ENCODE assay signal across 8 cellular contexts in the genomic region with DNA sequence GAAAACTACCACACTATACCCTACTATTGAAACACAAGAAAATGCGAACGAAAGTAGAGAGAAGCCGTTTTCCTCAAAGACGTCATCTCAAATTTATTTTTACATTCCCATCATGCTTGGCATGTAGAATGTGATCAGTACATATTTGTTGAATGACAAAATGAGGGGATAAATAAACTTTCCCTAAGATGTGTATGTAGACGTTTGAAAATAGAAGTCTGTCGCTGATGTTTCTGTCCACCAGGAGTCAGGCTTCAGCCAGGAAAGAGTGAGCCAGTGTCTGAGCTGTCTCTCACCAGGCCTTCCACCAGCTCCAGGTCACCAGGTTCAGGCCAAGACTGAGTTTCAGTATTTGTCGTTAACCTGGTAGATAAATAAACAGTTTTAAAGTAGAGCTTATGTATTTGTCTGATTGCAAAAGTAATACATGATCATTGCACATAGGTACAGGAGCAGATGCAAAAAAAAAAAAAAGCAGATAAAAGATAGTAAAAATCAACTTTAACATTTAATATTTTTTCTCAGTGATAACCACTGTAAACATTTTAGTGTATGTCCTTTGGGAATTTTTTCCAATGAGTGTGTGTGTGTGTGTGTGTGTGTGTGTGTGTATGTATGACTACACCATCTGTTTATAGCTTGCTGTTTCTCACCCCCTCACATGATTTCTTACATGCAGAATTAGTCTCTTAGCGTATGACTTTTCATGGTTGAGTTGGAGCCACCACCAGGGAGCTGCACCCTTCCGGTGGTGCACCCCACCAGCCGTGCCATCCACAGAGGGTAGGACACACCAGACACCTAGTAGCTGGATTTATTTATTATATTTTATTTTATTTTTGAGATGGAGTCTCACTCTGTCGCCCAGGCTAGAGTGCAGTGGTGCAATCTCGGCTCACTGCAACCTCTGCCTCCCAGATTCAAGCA. TPM values are rescaled to one million over a fixed set of nuclear protein-coding genes. Genes with fewer than 3 reads are reported as not detected.
A peak's percentile ranks its signal among the peaks of the same experiment; 100 is the strongest.
DNase-seq lines count a peak whose midpoint lies in the region; ATAC-seq and FAIRE-seq lines count a peak whose summit lies in the region.

No MANE protein-coding gene starts in this region.

- H3K9me3 ChIP-seq in esophagus (ENCODE audit: control insufficient read depth in 2 of 2, insufficient read depth in 1 of 2, low read depth in 1 of 2, low read length in 1 of 2) (no peaks in the 10 kb centered on the region), mucosa of rectum (ENCODE audit: control insufficient read depth in 2 of 2, low read length in 2 of 2) (no peaks in the 10 kb centered on the region), stomach smooth muscle (ENCODE audit: control insufficient read depth in 2 of 2, low read length in 2 of 2) (no peaks in the 10 kb centered on the region)

- H3K4me1 ChIP-seq in esophagus (ENCODE audit: control insufficient read depth in 2 of 2, insufficient read depth in 2 of 2, low read length in 1 of 2), result peaks cover 6 to 7% of the 10 kb centered on the region in 2 donors
- H3K4me1 ChIP-seq in mucosa of rectum (ENCODE audit: control insufficient read depth in 2 of 2, insufficient read depth in 2 of 2, low read length in 2 of 2), result peaks cover 6 to 15% of the 10 kb centered on the region in 2 donors
- H3K4me1 ChIP-seq in stomach smooth muscle (ENCODE audit: control insufficient read depth, insufficient read depth, low read length), result peaks cover 22% of the 10 kb centered on the region

- H3K4me3 ChIP-seq in esophagus (ENCODE audit: low read depth in 1 of 2, low read length in 2 of 2) (no peak overlapping the region), mucosa of rectum (ENCODE audit: low read length in 2 of 2) (no peak overlapping the region), stomach smooth muscle (ENCODE audit: low read length in 2 of 2) (peak overlapping the region; percentile 23 to 59)

- ATAC-seq in HG02610 (IDR thresholded peaks at IDR 0.05; ENCODE audit: unreplicated experiment), result peak; percentile 53

- DNase-seq in NCI-H748 (lab: John Stamatoyannopoulos, UW; ENCODE audit: unreplicated experiment) (peak; percentile 50), mesenteric fat pad (ENCODE audit: low spot score) (no peak)
- peak; percentile 63 to 73 for DNase-seq in activated CD4-positive, alpha-beta T cell treated with anti-CD3 and anti-CD28 coated beads, Interleukin-2, amount 50 U/mL, for 48 hours

- FAIRE-seq in G401.6 (lab: Jason Lieb, UNC), result peak; percentile 93

- H3K27ac ChIP-seq in esophagus (ENCODE audit: low read depth in 2 of 2, low read length in 1 of 2) (peak overlapping the region; percentile 56 to 75), mucosa of rectum (ENCODE audit: low read depth in 2 of 2, low read length in 2 of 2) (peak overlapping the region; percentile 34 to 53), stomach smooth muscle (ENCODE audit: low read length) (peak overlapping the region; percentile 76)

- H3K36me3 ChIP-seq in esophagus (ENCODE audit: control insufficient read depth in 2 of 2, insufficient read depth in 2 of 2, low read length in 1 of 2) (peaks cover 0 to 7% of the 10 kb centered on the region in 2 donors), mucosa of rectum (ENCODE audit: control insufficient read depth in 2 of 2, insufficient read depth in 2 of 2, low read length in 2 of 2) (peaks cover 3 to 4% of the 10 kb centered on the region in 2 donors), stomach smooth muscle (ENCODE audit: control insufficient read depth in 2 of 2, insufficient read depth in 2 of 2, low read length in 2 of 2) (peaks cover 6% of the 10 kb centered on the region in 2 donors)

- no peaks in the 10 kb centered on the region for H3K27me3 ChIP-seq in esophagus (ENCODE audit: control insufficient read depth in 1 of 2, insufficient read depth in 2 of 2, low read length in 2 of 2)
- no peaks in the 10 kb centered on the region for H3K27me3 ChIP-seq in mucosa of rectum (ENCODE audit: control insufficient read depth in 2 of 2, insufficient read depth in 2 of 2, low read length in 2 of 2)
- no peaks in the 10 kb centered on the region for H3K27me3 ChIP-seq in stomach smooth muscle (ENCODE audit: control insufficient read depth in 1 of 2, insufficient read depth in 2 of 2, low read length in 2 of 2)

- H3K9ac ChIP-seq in mucosa of rectum (ENCODE audit: low read depth in 1 of 2, low read length in 2 of 2) (no peak overlapping the region), stomach smooth muscle (ENCODE audit: low read length in 2 of 2) (peak overlapping the region; percentile 30 to 37)

- 43 to 53% methylated on average over 12 of the region's 12 CpGs for WGBS in esophagus, 2 donors

RNA-seq across cellular contexts. Expression of a gene that starts 26.2 kb away (rescaled TPM):
- 10 to 100 TPM; 50.0 to 71.2 TPM for polyA plus RNA-seq in esophagus
- 24.5 TPM for total RNA-seq in mesenteric fat pad

RNA-seq across cellular contexts. Expression of a gene that starts 40.7 kb away (rescaled TPM):
- under 1 TPM; 0.59 to 0.75 TPM for polyA plus RNA-seq in esophagus
- 0.61 TPM for total RNA-seq in mesenteric fat pad

RNA-seq across cellular contexts. Expression of a gene that starts 50.3 kb away (rescaled TPM):
- 100 to 1,000 TPM; 302 to 549 TPM for polyA plus RNA-seq in esophagus
- total RNA-seq in mesenteric fat pad, result 55.6 TPM

Comparison
In these comparisons a context has a peak if more than half of its experiments do, and no peak if none do; other contexts are left out.
1. H3K4me3 ChIP-seq: peak in stomach smooth muscle (2 of 2); none in esophagus (0 of 2) and mucosa of rectum (0 of 2).
2. H3K9ac ChIP-seq: peak in stomach smooth muscle (2 of 2); none in mucosa of rectum (0 of 2).
3. Peak in every context shown above with its lines, with median percentiles within 50 percentile points of each other: H3K27ac ChIP-seq.